In genomic region chr1:116666090-116666489, GRCh38 we compare ENCODE assay signal across 8 cellular contexts. TPM values are rescaled to one million over a fixed set of nuclear protein-coding genes. Genes with fewer than 3 reads are reported as not detected.
DNase-seq lines count a peak whose midpoint lies in the region; ATAC-seq lines count a peak whose summit lies in the region.

No MANE protein-coding gene starts in this region.

- no peaks in the 10 kb centered on the region for H3K27me3 ChIP-seq in right cardiac atrium (ENCODE audit: control insufficient read depth, insufficient read depth)

- WGBS in right cardiac atrium, result 40% methylated on average over 11 of the region's 11 CpGs

- H3K4me3 ChIP-seq in SK-N-MC, result peak overlapping the region; percentile 90
- H3K4me3 ChIP-seq in right cardiac atrium (ENCODE audit: low read length), result peak overlapping the region; percentile 98

- DNase-seq in NCI-H2107 treated with DMSO at 0.1 percent for 48 hours (lab: John Stamatoyannopoulos, UW; ENCODE audit: unreplicated experiment) (peak; percentile 16), NCI-H2107 (lab: John Stamatoyannopoulos, UW) (no peak), SK-N-MC (ENCODE audit: low read depth, low spot score) (no peak), right cardiac atrium (no peak), retina (peak; percentile 53), cerebellum (ENCODE audit: low spot score) (no peak)

- no peaks in the 10 kb centered on the region for H3K4me1 ChIP-seq in right cardiac atrium (ENCODE audit: control insufficient read depth, insufficient read depth, low read length)

- H3K9me3 ChIP-seq in SK-N-MC (ENCODE audit: low read depth, low read length) (no peaks in the 10 kb centered on the region), right cardiac atrium (ENCODE audit: control insufficient read depth, low read length) (no peaks in the 10 kb centered on the region)

- H3K9ac ChIP-seq in SK-N-MC (ENCODE audit: insufficient read length), result peak overlapping the region; percentile 72

- H3K27ac ChIP-seq in SK-N-MC (no peak overlapping the region), right cardiac atrium (ENCODE audit: low read length) (no peak overlapping the region)

- ATAC-seq in right cardiac atrium (peak in 1 of 2 donors; percentile 9), HG03442 (IDR thresholded peaks at IDR 0.05; ENCODE audit: unreplicated experiment) (no peak), GM18861 (IDR thresholded peaks at IDR 0.05; ENCODE audit: unreplicated experiment) (no peak)

- H3K36me3 ChIP-seq in SK-N-MC (ENCODE audit: insufficient read depth, low read length), result 0 out of 2 replicates have a peak, but pooled peaks cover 8% of the 10 kb centered on the region

- intact Hi-C loops in right cardiac atrium (cut with DNase I), result loop anchor here in 2 of 4 donors (5.0 to 10.0 kb wide), 2 partner anchors 89 to 91 kb away; partner anchors contain the start of gene CD58 (in 1 of the 2)

RNA-seq across cellular contexts. Expression of gene IGSF3, which starts 1.4 kb away (rescaled TPM):
- total RNA-seq in right cardiac atrium (10 to 100 TPM; 11.7 to 15.5 (median 13.3) TPM), cerebellum (75.4 TPM)
- polyA plus RNA-seq in right cardiac atrium, result 5.0 TPM

Comparison
In these comparisons a context has a peak if more than half of its experiments do, and no peak if none do; other contexts are left out.
1. DNase-seq: peak in NCI-H2107 treated with DMSO at 0.1 percent for 48 hours (single experiment) and retina (single experiment); none in NCI-H2107 (single experiment), SK-N-MC (single experiment), right cardiac atrium (0 of 3) and cerebellum (single experiment).